In genomic region chrX:43882294-43882681, GRCh38 we compare ENCODE assay signal across 8 cellular contexts. TPM values are rescaled to one million over a fixed set of nuclear protein-coding genes. Genes with fewer than 3 reads are reported as not detected.
DNase-seq lines count a peak whose midpoint lies in the region; ATAC-seq and TF ChIP-seq lines count a peak whose summit lies in the region.

TSS of gene MAOB (minus strand) at chrX:43882450. CDS start at chrX:43882299, 151 bp downstream.

- H3K27me3 ChIP-seq in duodenal mucosa (ENCODE audit: control insufficient read depth in 1 of 2, insufficient read depth in 2 of 2, low read length in 2 of 2): no peaks in the 10 kb centered on the region
- peaks cover 0 to 9% of the 10 kb centered on the region in 2 donors for H3K27me3 ChIP-seq in tibial nerve

- WGBS in tibial nerve, 2 donors: 0 to 30% methylated on average over 3 to 33 of the region's 36 CpGs

- H3K4me3 ChIP-seq in duodenal mucosa (ENCODE audit: low read depth in 1 of 2, low read length in 2 of 2) (peak within 1 kb of the TSS; percentile 56 to 57), tibial nerve (peak within 1 kb of the TSS; percentile 13 to 54 (median 41))

- TF ChIP-seq EP300 in tibial nerve (IDR thresholded peaks at IDR 0.05): no peak

- peak within 1 kb of the TSS; percentile 42 for H3K27ac ChIP-seq in duodenal mucosa (ENCODE audit: low read depth, low read length)
- H3K27ac ChIP-seq in tibial nerve: peak within 1 kb of the TSS; percentile 0 to 78 (median 53)

- DNase-seq in activated effector memory CD4-positive, alpha-beta T cell treated with anti-CD3 and anti-CD28 coated beads, Interleukin-2, amount 50 U/mL, for 16 hours: peak; percentile 62
- no peak for DNase-seq in activated effector memory CD4-positive, alpha-beta T cell treated with Interleukin-2 at 50 U/mL for 16 hours
- DNase-seq in midbrain (lab: John Stamatoyannopoulos, UW): peak; percentile 14
- DNase-seq in tibial nerve (ENCODE audit: low spot score in 2 of 2): no peak
- no peak for DNase-seq in Kasumi-1 (lab: John Stamatoyannopoulos, UW)

- TF ChIP-seq POLR2A in tibial nerve (IDR thresholded peaks at IDR 0.05): peak in 1 of 2 donors; percentile 41

- H3K9me3 ChIP-seq in duodenal mucosa (ENCODE audit: control insufficient read depth in 1 of 2, low read length in 2 of 2): no peaks in the 10 kb centered on the region
- no peaks in the 10 kb centered on the region for H3K9me3 ChIP-seq in tibial nerve

- H3K36me3 ChIP-seq in duodenal mucosa (ENCODE audit: control insufficient read depth in 1 of 2, insufficient read depth in 2 of 2, low read length in 2 of 2): no peaks in the 10 kb centered on the region
- H3K36me3 ChIP-seq in tibial nerve: no peaks in the 10 kb centered on the region

- H3K4me1 ChIP-seq in duodenal mucosa (ENCODE audit: control insufficient read depth in 1 of 2, insufficient read depth in 2 of 2, low read length in 2 of 2): peaks cover 9% of the 10 kb centered on the region in 2 donors
- no peaks in the 10 kb centered on the region for H3K4me1 ChIP-seq in tibial nerve

- ATAC-seq in HG03095 (IDR thresholded peaks at IDR 0.05; ENCODE audit: unreplicated experiment) (no peak), HG03439 (IDR thresholded peaks at IDR 0.05; ENCODE audit: unreplicated experiment) (no peak)

- H3K9ac ChIP-seq in duodenal mucosa (ENCODE audit: low read depth in 1 of 2, low read length in 2 of 2): peak within 1 kb of the TSS; percentile 25 to 33

- TF ChIP-seq CTCF in tibial nerve (IDR thresholded peaks at IDR 0.05): no peak

RNA-seq across cellular contexts. Expression of gene MAOB, which starts in this region (rescaled TPM):
- total RNA-seq in tibial nerve: 10 to 100 TPM in 3 of 4 donors, 1 to 10 TPM in 1; 8.8 to 35.1 (median 22.8) TPM

Comparison
In these comparisons a context has a peak if more than half of its experiments do, and no peak if none do; other contexts are left out.
1. DNase-seq: peak in activated effector memory CD4-positive, alpha-beta T cell treated with anti-CD3 and anti-CD28 coated beads, Interleukin-2, amount 50 U/mL, for 16 hours (single experiment) and midbrain (single experiment); none in activated effector memory CD4-positive, alpha-beta T cell treated with Interleukin-2 at 50 U/mL for 16 hours (single experiment), tibial nerve (0 of 2) and Kasumi-1 (0 of 2).